ENCODE assay signal across 29 cellular contexts in genomic region chr20:54694516-54694915, GRCh38.
"Had no signal": no experiment of that assay in that cellular context is flagged by ENCODE, and none has a peak within 500 bp of the region (broad histone marks: within the 10 kb centered on the region; RNA-seq: fewer than 3 reads in every experiment).

No MANE protein-coding gene starts in this region.

- H3K4me2 ChIP-seq: PC-9 had no signal

- DNase-seq: Kasumi-1, MG63, NCI-H1048, NCI-H1105, NCI-H1417 treated with DMSO at 0.1 percent for 48 hours, NCI-H1436 treated with DMSO at 0.1 percent for 48 hours, NCI-H1694 treated with DMSO at 0.1 percent for 48 hours, NCI-H187 treated with DMSO at 0.1 percent for 48 hours, NCI-H2029, NCI-H2081, NCI-H2171 treated with DMSO at 0.1 percent for 48 hours, NCI-H226, NCI-H446 treated with DMSO at 0.1 percent for 48 hours, NCI-H510A, NCI-H524, NCI-H526, NCI-H69, NCI-H748 treated with DMSO at 0.1 percent for 48 hours, NCI-H82, PC-9, SHP77, SIG-M5, SJCRH30, T-cell had no signal

- H3K36me3 Mint-ChIP-seq: T-cell had no signal

- H3K27ac ChIP-seq: PC-9, RWPE1, SJCRH30, SK-N-MC had no signal

- H3K4me3 Mint-ChIP-seq: T-cell had no signal

- H2AFZ ChIP-seq: PC-9 had no signal

- H3K27me3 ChIP-seq: MG63 had no signal

- H3K4me1 Mint-ChIP-seq: T-cell had no signal

- H3K9me3 ChIP-seq: MG63, SJCRH30 had no signal

- ATAC-seq: Panc1, Right ventricle myocardium inferior, SK-N-SH treated with all-trans-retinoic acid at 6 μM for 48 hours, T-cell had no signal

- H3K4me3 ChIP-seq: MG63, PC-9, SJCRH30, SK-N-MC had no signal

- H3K27ac Mint-ChIP-seq: T-cell had no signal

- H3K36me3 ChIP-seq: MG63, SJCRH30 had no signal

- H3K4me1 ChIP-seq: SJCRH30 had no signal
